ENCODE assay signal across 1 cellular context in genomic region chr20:1034420-1034799, GRCh38.
A peak's percentile ranks its signal among the peaks of the same experiment; 100 is the strongest.
TF ChIP-seq lines count a peak whose summit lies in the region.

No MANE protein-coding gene starts in this region.

TF ChIP-seq in HepG2, 621 proteins besides CTCF, POLR2A, EP300 and RAD21:
- TF ChIP-seq THRA (CRISPR knock-in tag; IDR thresholded peaks at IDR 0.05; ENCODE audit: borderline replicate concordance) (no peak), ZNF232 (CRISPR knock-in tag; IDR thresholded peaks at IDR 0.05; ENCODE audit: borderline replicate concordance) (no peak), ATF7 (IDR thresholded peaks at IDR 0.05) (peak; percentile 49; the same call in 1 of the 2 replicates), ATF7 (CRISPR knock-in tag; IDR thresholded peaks at IDR 0.05) (no peak), CHD2 (IDR thresholded peaks at IDR 0.05; ENCODE audit: low read depth, low read length) (no peak), ZNF569 (CRISPR knock-in tag; IDR thresholded peaks at IDR 0.05; ENCODE audit: borderline replicate concordance) (no peak), ZNF556 (CRISPR knock-in tag; IDR thresholded peaks at IDR 0.05; ENCODE audit: borderline replicate concordance) (no peak), ZBTB7B (CRISPR knock-in tag; IDR thresholded peaks at IDR 0.05) (no peak), HNRNPK (IDR thresholded peaks at IDR 0.05; ENCODE audit: low read depth, low read length, poor library complexity, severe bottlenecking) (no peak), HMGXB3 (CRISPR knock-in tag; IDR thresholded peaks at IDR 0.05; ENCODE audit: borderline replicate concordance) (no peak), CREB1 (IDR thresholded peaks at IDR 0.05) (peak; percentile 43; the same call in 1 of the 2 replicates), CREB1 (CRISPR knock-in tag; IDR thresholded peaks at IDR 0.05) (no peak), PHF20 (CRISPR knock-in tag; IDR thresholded peaks at IDR 0.05) (no peak), DBP (CRISPR knock-in tag; IDR thresholded peaks at IDR 0.05; ENCODE audit: not compliant biosample characterization) (no peak), ZBTB8A (CRISPR knock-in tag; IDR thresholded peaks at IDR 0.05; ENCODE audit: borderline replicate concordance, low read depth) (no peak), ZNF772 (CRISPR knock-in tag; IDR thresholded peaks at IDR 0.05) (no peak), SOX5 (CRISPR knock-in tag; IDR thresholded peaks at IDR 0.05; ENCODE audit: borderline replicate concordance) (no peak), ZFP36L1 (CRISPR knock-in tag; IDR thresholded peaks at IDR 0.05) (no peak)
